In the genomic region with DNA sequence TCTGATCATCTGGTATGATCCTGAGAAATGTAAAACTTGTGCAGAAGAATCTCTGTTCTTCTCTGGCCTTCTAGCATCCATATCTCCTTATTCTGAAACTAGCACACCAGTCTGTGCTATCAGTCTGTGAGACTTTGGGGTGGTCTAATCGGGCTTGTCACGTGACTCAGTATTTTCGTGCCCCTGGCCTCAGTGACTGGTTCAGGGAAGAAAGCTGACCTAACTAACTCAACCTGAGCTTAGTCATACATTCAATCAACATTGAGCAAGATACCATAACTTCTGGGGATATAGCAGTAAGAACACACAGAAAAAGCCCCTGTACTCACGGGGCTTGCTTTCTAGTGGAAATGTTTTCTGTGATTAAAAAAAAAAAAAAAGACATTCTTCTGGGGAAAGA, we compare ENCODE assay signal across 12 cellular contexts.
"Had no signal": no experiment of that assay in that cellular context is flagged by ENCODE, and none has a peak within 500 bp of the region (broad histone marks: within the 10 kb centered on the region; RNA-seq: fewer than 3 reads in every experiment).

No MANE protein-coding gene starts in this region.

- H3K27ac Mint-ChIP-seq: activated B cell treated with CpG ODN at 0.5 μM for 24 hours; activated CD4-positive, alpha-beta T cell treated with anti-CD3 and anti-CD28 coated beads, Interleukin-2, amount 10 ng/mL, durations not matched to agents 7 days and 5 days; activated naive CD4-positive, alpha-beta T cell treated with anti-CD3 and anti-CD28 coated beads, Interleukin-2, amount 10 ng/mL, durations not matched to agents 7 days and 5 days; activated T-helper 2 cell treated with anti-CD3 and anti-CD28 coated beads, Interferon-gamma antibody, Interleukin-2, Interleukin-4, amounts not matched to agents 10 μg/mL and 5 μg/mL and 100 μg/mL, durations not matched to agents 14 hours and 24 hours and 36 hours; stimulated activated naive CD8-positive, alpha-beta T cell treated with anti-CD3 and anti-CD28 coated beads, Interleukin-15, amount 100 ng/mL, for 72 hours; T-helper 1 cell treated with Interleukin-12 subunit alpha and Interleukin-12 subunit beta and Interleukin-4 antibody, amounts not matched to agents 30 μg/mL and 1 μg/mL, for 36 hours had no signal

- H3K4me1 ChIP-seq: left ventricle myocardium inferior, testis had no signal

- H3K9me3 ChIP-seq: left ventricle myocardium inferior, testis had no signal

- H3K27me3 Mint-ChIP-seq: activated B cell treated with CpG ODN at 0.5 μM for 24 hours; activated CD4-positive, alpha-beta T cell treated with anti-CD3 and anti-CD28 coated beads, Interleukin-2, amount 10 ng/mL, durations not matched to agents 7 days and 5 days; activated naive CD4-positive, alpha-beta T cell treated with anti-CD3 and anti-CD28 coated beads, Interleukin-2, amount 10 ng/mL, durations not matched to agents 7 days and 5 days; stimulated activated naive CD8-positive, alpha-beta T cell treated with anti-CD3 and anti-CD28 coated beads, Interleukin-15, amount 100 ng/mL, for 72 hours had no signal

- H3K4me3 Mint-ChIP-seq: activated B cell treated with CpG ODN at 0.5 μM for 24 hours; activated CD4-positive, alpha-beta T cell treated with anti-CD3 and anti-CD28 coated beads, Interleukin-2, amount 10 ng/mL, durations not matched to agents 7 days and 5 days; activated naive CD4-positive, alpha-beta T cell treated with anti-CD3 and anti-CD28 coated beads, Interleukin-2, amount 10 ng/mL, durations not matched to agents 7 days and 5 days; stimulated activated naive CD8-positive, alpha-beta T cell treated with anti-CD3 and anti-CD28 coated beads, Interleukin-15, amount 100 ng/mL, for 72 hours; T-helper 1 cell treated with Interleukin-12 subunit alpha and Interleukin-12 subunit beta and Interleukin-4 antibody, amounts not matched to agents 30 μg/mL and 1 μg/mL, for 36 hours had no signal

- H3K4me3 ChIP-seq: left ventricle myocardium inferior, testis had no signal

- H3K36me3 ChIP-seq: left ventricle myocardium inferior had no signal

- DNase-seq: activated B cell treated with CpG ODN at 0.5 μM for 24 hours; activated CD4-positive, alpha-beta T cell treated with anti-CD3 and anti-CD28 coated beads, Interleukin-2, amount 10 ng/mL, durations not matched to agents 7 days and 5 days; activated CD8-positive, alpha-beta memory T cell treated with anti-CD3 and anti-CD28 coated beads for 24 hours; activated naive CD4-positive, alpha-beta T cell treated with anti-CD3 and anti-CD28 coated beads, Interleukin-2, amount 10 ng/mL, durations not matched to agents 7 days and 5 days; amniotic stem cell; kidney; left ventricle myocardium inferior; stimulated activated CD4-positive, alpha-beta T cell treated with anti-CD3 and anti-CD28 coated beads, Interleukin-4, amount 100 ng/mL, for 1 hour; stimulated activated naive CD8-positive, alpha-beta T cell treated with anti-CD3 and anti-CD28 coated beads, Interleukin-15, amount 100 ng/mL, for 72 hours; testis had no signal

- H3K27me3 ChIP-seq: testis had no signal

- H3K4me1 Mint-ChIP-seq: activated B cell treated with CpG ODN at 0.5 μM for 24 hours; activated CD4-positive, alpha-beta T cell treated with anti-CD3 and anti-CD28 coated beads, Interleukin-2, amount 10 ng/mL, durations not matched to agents 7 days and 5 days; activated naive CD4-positive, alpha-beta T cell treated with anti-CD3 and anti-CD28 coated beads, Interleukin-2, amount 10 ng/mL, durations not matched to agents 7 days and 5 days; stimulated activated naive CD8-positive, alpha-beta T cell treated with anti-CD3 and anti-CD28 coated beads, Interleukin-15, amount 100 ng/mL, for 72 hours had no signal

- ATAC-seq: stimulated activated naive CD8-positive, alpha-beta T cell treated with anti-CD3 and anti-CD28 coated beads, Interleukin-15, amount 100 ng/mL, for 72 hours had no signal

- H3K9me3 Mint-ChIP-seq: activated B cell treated with CpG ODN at 0.5 μM for 24 hours; activated CD4-positive, alpha-beta T cell treated with anti-CD3 and anti-CD28 coated beads, Interleukin-2, amount 10 ng/mL, durations not matched to agents 7 days and 5 days had no signal

- H3K36me3 Mint-ChIP-seq: activated naive CD4-positive, alpha-beta T cell treated with anti-CD3 and anti-CD28 coated beads, Interleukin-2, amount 10 ng/mL, durations not matched to agents 7 days and 5 days had no signal

- H3K27ac ChIP-seq: left ventricle myocardium inferior, testis had no signal
